ENCODE assay signal across 22 cellular contexts in genomic region chrX:85619962-85620361, GRCh38.
A peak's percentile ranks its signal among the peaks of the same experiment; 100 is the strongest.
DNase-seq lines count a peak whose midpoint lies in the region; ATAC-seq, FAIRE-seq and TF ChIP-seq lines count a peak whose summit lies in the region.
"Had no signal": no experiment of that assay in that cellular context is flagged by ENCODE, and none has a peak within 500 bp of the region (broad histone marks: within the 10 kb centered on the region; RNA-seq: fewer than 3 reads in every experiment).

No MANE protein-coding gene starts in this region.

- no peak for TF ChIP-seq RAD21 in SK-N-SH (IDR thresholded peaks at IDR 0.05; ENCODE audit: low read length)

- H3K4me3 ChIP-seq in NT2/D1 (ENCODE audit: insufficient read length, low read depth) (no peak overlapping the region), SJCRH30 (no peak overlapping the region), SK-N-SH (ENCODE audit: low read depth in 2 of 2, low read length in 1 of 2) (no peak overlapping the region)
- H3K4me3 ChIP-seq: SK-N-MC had no signal

- peaks cover 4% of the 10 kb centered on the region for H3K4me1 ChIP-seq in NT2/D1 (ENCODE audit: insufficient read depth, insufficient read length)
- H3K4me1 ChIP-seq in SJCRH30, result no peaks in the 10 kb centered on the region
- no peaks in the 10 kb centered on the region for H3K4me1 ChIP-seq in SK-N-SH (ENCODE audit: control insufficient read depth in 1 of 2, insufficient read depth in 2 of 2, low read depth in 1 of 2, low read length in 1 of 2)

- DNase-seq in HT1080 (ENCODE audit: low read depth), result peak; percentile 5
- peak; percentile 38 for DNase-seq in NT2/D1 (ENCODE audit: low read depth, low spot score)
- DNase-seq in iPS-NIHi7 (ENCODE audit: extremely low spot score), result peak; percentile 34
- DNase-seq in urothelium cell line (ENCODE audit: low spot score), result peak; percentile 4
- DNase-seq in SJCRH30, result no peak
- no peak for DNase-seq in SK-N-SH
- DNase-seq: CD4-positive, alpha-beta T cell; DMS153; GDM1; NCI-H1694; NCI-H2081; NCI-H2171; NCI-H345; NCI-H524 treated with DMSO at 0.1 percent for 48 hours; NCI-H82; PC-3; SHP77 had no signal

- no peak for FAIRE-seq in urothelium cell line (lab: Jason Lieb, UNC)
- FAIRE-seq: GM18507, H54 had no signal

- H3K9ac ChIP-seq in NT2/D1 (ENCODE audit: insufficient read length, low read depth) (no peak overlapping the region), SK-N-SH (no peak overlapping the region)
- H3K9ac ChIP-seq: KMS-11 had no signal

- H3K27me3 ChIP-seq in NT2/D1 (ENCODE audit: insufficient read depth, insufficient read length) (no peaks in the 10 kb centered on the region), SJCRH30 (no peaks in the 10 kb centered on the region), SK-N-SH (ENCODE audit: insufficient read depth) (no peaks in the 10 kb centered on the region)

- H3K36me3 ChIP-seq in NT2/D1 (ENCODE audit: insufficient read depth, insufficient read length, low read length), result no peaks in the 10 kb centered on the region
- H3K36me3 ChIP-seq in SJCRH30, result no peaks in the 10 kb centered on the region
- H3K36me3 ChIP-seq in SK-N-SH (replicated peaks in 1 of 2; ENCODE audit: control insufficient read depth in 1 of 2, insufficient read depth in 2 of 2, low read length in 1 of 2), result no peaks in the 10 kb centered on the region

- no peaks in the 10 kb centered on the region for H3F3A ChIP-seq in SK-N-SH (replicated peaks; ENCODE audit: insufficient read depth)

- H3K79me2 ChIP-seq in SK-N-SH (ENCODE audit: insufficient read depth), result no peaks in the 10 kb centered on the region

- no peak overlapping the region for H3K27ac ChIP-seq in SJCRH30
- no peak overlapping the region for H3K27ac ChIP-seq in SK-N-SH (ENCODE audit: low read depth in 2 of 2, low read length in 1 of 2)
- H3K27ac ChIP-seq: KMS-11, SK-N-MC had no signal

- H3K9me2 ChIP-seq in SK-N-SH, result no peaks in the 10 kb centered on the region

- ATAC-seq in HG03045 (IDR thresholded peaks at IDR 0.05; ENCODE audit: unreplicated experiment), result no peak
- ATAC-seq: PC-3 had no signal

- H4K20me1 ChIP-seq in SK-N-SH (ENCODE audit: insufficient read depth), result no peaks in the 10 kb centered on the region

- no peak overlapping the region for H3K4me2 ChIP-seq in SK-N-SH
- H3K4me2 ChIP-seq: KMS-11 had no signal

- no peak for TF ChIP-seq EP300 in SK-N-SH (IDR thresholded peaks at IDR 0.05; ENCODE audit: borderline replicate concordance in 1 of 2, low read depth in 1 of 2, low read length in 1 of 2)

- CTCF ChIA-PET in SK-N-SH (lab: Yijun Ruan, JAX), result interaction anchor here (1.3 to 1.4 kb wide), 2 partner anchors 8 to 10 kb away, joined by 4 to 5 read pairs; no protein-coding TSS in a partner anchor

- POLR2A ChIA-PET in SK-N-SH (lab: Yijun Ruan, JAX), result no interaction called here

- H2AFZ ChIP-seq in SK-N-SH (ENCODE audit: low read depth), result no peak overlapping the region

- no peaks in the 10 kb centered on the region; the same call in 1 of the 2 replicates for H3K9me3 ChIP-seq in NT2/D1 (ENCODE audit: insufficient read depth, low read length)
- no peaks in the 10 kb centered on the region for H3K9me3 ChIP-seq in SJCRH30 (replicated peaks)
- no peaks in the 10 kb centered on the region for H3K9me3 ChIP-seq in SK-N-SH

- TF ChIP-seq CTCF in SK-N-SH (IDR thresholded peaks at IDR 0.05), result no peak

TF ChIP-seq in SK-N-SH, 30 proteins besides CTCF, POLR2A, EP300 and RAD21:
- no peak for TF ChIP-seq USF2 (IDR thresholded peaks at IDR 0.05; ENCODE audit: borderline replicate concordance, low read depth, low read length)
- no peak for TF ChIP-seq NRF1 (IDR thresholded peaks at IDR 0.05; ENCODE audit: low read depth, low read length)

Comparison
In these comparisons a context has a peak if more than half of its experiments do, and no peak if none do; other contexts are left out.
1. DNase-seq: peak in HT1080 (single experiment), NT2/D1 (single experiment), iPS-NIHi7 (single experiment) and urothelium cell line (single experiment); none in SJCRH30 (0 of 2) and SK-N-SH (single experiment).